Comparison of ENCODE assay signal across 18 cellular contexts in genomic region chr1:109034382-109034781, GRCh38. TPM values are rescaled to one million over a fixed set of nuclear protein-coding genes. Genes with fewer than 3 reads are reported as not detected.
DNase-seq lines count a peak whose midpoint lies in the region; ATAC-seq and TF ChIP-seq lines count a peak whose summit lies in the region.
"Had no signal": no experiment of that assay in that cellular context is flagged by ENCODE, and none has a peak within 500 bp of the region (broad histone marks: within the 10 kb centered on the region; RNA-seq: fewer than 3 reads in every experiment).

No MANE protein-coding gene starts in this region.

- H4K8ac ChIP-seq in mesendoderm (ENCODE audit: low read depth, low read length): no peak overlapping the region

- no peaks in the 10 kb centered on the region for H3K79me2 ChIP-seq in mesendoderm (ENCODE audit: control insufficient read depth, insufficient read depth, low read length)

- no peaks in the 10 kb centered on the region for H3K79me1 ChIP-seq in mesendoderm (ENCODE audit: low read length)

- H3K27me3 ChIP-seq in mesendoderm (ENCODE audit: insufficient read depth, low read length, poor library complexity): no peaks in the 10 kb centered on the region
- H3K27me3 ChIP-seq: BLaER1 had no signal

- H3K4me1 ChIP-seq in HEK293 (ENCODE audit: control insufficient read depth, insufficient read depth, low read length) (no peaks in the 10 kb centered on the region), mesendoderm (ENCODE audit: control insufficient read depth, low read depth, low read length) (no peaks in the 10 kb centered on the region)

- no peak overlapping the region for H3K4me3 ChIP-seq in HEK293 (ENCODE audit: low read depth, low read length)
- no peak overlapping the region for H3K4me3 ChIP-seq in mesendoderm (ENCODE audit: low read length)
- H3K4me3 ChIP-seq: BLaER1, GM23248 had no signal

- CTCF ChIA-PET in HEK293 (lab: Yijun Ruan, JAX): no interaction called here
- CTCF ChIA-PET in WTC11 (lab: Charles Lee): interaction anchor here (0.6 to 1.5 kb wide), 3 partner anchors 65 to 140 kb away, joined by 3 read pairs; no protein-coding TSS in a partner anchor

- H3K36me3 ChIP-seq in HEK293 (ENCODE audit: control insufficient read depth in 2 of 2, insufficient read depth in 1 of 2, low read length in 2 of 2) (no peaks in the 10 kb centered on the region; a peak in 1 of 3 replicates), mesendoderm (ENCODE audit: control insufficient read depth, insufficient read depth, low read length) (no peaks in the 10 kb centered on the region)

- H3K27me3 Mint-ChIP-seq in WTC11 (ENCODE audit: low read depth): no peaks in the 10 kb centered on the region
- H3K27me3 Mint-ChIP-seq: CD4-positive, alpha-beta memory T cell had no signal

- peak; percentile 30; the same call in 1 of the 2 replicates for ATAC-seq in WTC11
- ATAC-seq in left colon: no peak
- no peak for ATAC-seq in GM18868 (IDR thresholded peaks at IDR 0.05; ENCODE audit: unreplicated experiment)
- ATAC-seq: HCT116 had no signal

- no peak overlapping the region for H3K56ac ChIP-seq in mesendoderm (ENCODE audit: low read length)

- DNase-seq in WTC11 (ENCODE audit: low spot score) (no peak), mesendoderm (peak; percentile 6), left colon (no peak), AG08395 (ENCODE audit: low spot score) (no peak)
- DNase-seq: ACHN; CD4-positive, alpha-beta memory T cell; DMS153; DMS79; GDM1; GM23248; H7; IMR-90; KBM-7 had no signal

- no CpG with 5 or more reads among the region's 2 CpGs for WGBS in mesendoderm (ENCODE audit: extremely low coverage, insufficient coverage, low lambda C conversion rate)

- H3K27ac ChIP-seq in HEK293 (ENCODE audit: extremely low read depth, low read depth, low read length): no peak overlapping the region
- no peak overlapping the region for H3K27ac ChIP-seq in mesendoderm (ENCODE audit: low read depth, low read length)
- H3K27ac ChIP-seq: BLaER1, GM23248 had no signal

- no peak overlapping the region for H3K4ac ChIP-seq in mesendoderm (ENCODE audit: low read depth, low read length)

- TF ChIP-seq CTCF in HEK293 (tag by site-specific recombination; IDR thresholded peaks at IDR 0.05) (no peak), WTC11 (IDR thresholded peaks at IDR 0.05) (no peak)

- no peak overlapping the region for H4K5ac ChIP-seq in mesendoderm (ENCODE audit: low read length)

- no peak overlapping the region for H2AK5ac ChIP-seq in mesendoderm (ENCODE audit: low read length)

- POLR2A ChIA-PET in HEK293 (lab: Yijun Ruan, JAX) (interaction anchor here (2.0 kb wide), 1 partner anchor 66 kb away, joined by 8 read pairs; no protein-coding TSS in a partner anchor), WTC11 (lab: Charles Lee) (no interaction called here)

- no peaks in the 10 kb centered on the region for H3K9me3 ChIP-seq in HEK293 (ENCODE audit: control insufficient read depth, insufficient read depth, low read depth, low read length)

- no peaks in the 10 kb centered on the region for H3K4me1 Mint-ChIP-seq in WTC11
- H3K4me1 Mint-ChIP-seq: CD14-positive monocyte had no signal

- H3K4me2 ChIP-seq in mesendoderm (ENCODE audit: low read length): no peak overlapping the region
- H3K4me2 ChIP-seq: BLaER1 had no signal

- H3K9me3 Mint-ChIP-seq in WTC11: no peaks in the 10 kb centered on the region
- H3K9me3 Mint-ChIP-seq: CD4-positive, alpha-beta memory T cell had no signal

- H2BK120ac ChIP-seq in mesendoderm (ENCODE audit: low read depth, low read length): no peak overlapping the region

- intact Hi-C loops in left colon (cut with DNase I, micrococcal nuclease): no loop called here

- no peak overlapping the region for H3K9ac ChIP-seq in mesendoderm (ENCODE audit: low read length)
- H3K9ac ChIP-seq: BLaER1, GM23248 had no signal

- H3K36me3 Mint-ChIP-seq in WTC11: no peaks in the 10 kb centered on the region
- H3K36me3 Mint-ChIP-seq: CD4-positive, alpha-beta memory T cell had no signal

- H3K23ac ChIP-seq in mesendoderm (ENCODE audit: low read length): no peak overlapping the region

- H2BK15ac ChIP-seq in mesendoderm (replicated peaks; ENCODE audit: low read depth): no peak overlapping the region

- H3K4me3 Mint-ChIP-seq in WTC11: no peak overlapping the region
- H3K4me3 Mint-ChIP-seq: CD14-positive monocyte; CD4-positive, alpha-beta memory T cell had no signal

- no peak overlapping the region for H3K27ac Mint-ChIP-seq in WTC11

- no peak overlapping the region for H3K18ac ChIP-seq in mesendoderm (ENCODE audit: low read length)

- no peak overlapping the region for H2BK5ac ChIP-seq in mesendoderm (ENCODE audit: low read length)

TF ChIP-seq in HEK293, 187 proteins besides CTCF, POLR2A, EP300 and RAD21:
- TF ChIP-seq ZBTB48 (tag by site-specific recombination; IDR thresholded peaks at IDR 0.05) (peak; percentile 61), ZNF311 (tag by site-specific recombination; IDR thresholded peaks at IDR 0.05; ENCODE audit: borderline replicate concordance) (no peak), ZIC2 (tag by site-specific recombination; IDR thresholded peaks at IDR 0.05) (0 out of 2 replicates have a peak, but pooled peaks have one; percentile 14), SCRT2 (tag by site-specific recombination; IDR thresholded peaks at IDR 0.05) (0 out of 2 replicates have a peak, but pooled peaks have one; percentile 10)

TF ChIP-seq in WTC11, 78 proteins besides CTCF, POLR2A, EP300 and RAD21:
- TF ChIP-seq PREB (CRISPR knock-in tag; IDR thresholded peaks at IDR 0.05; ENCODE audit: borderline replicate concordance) (no peak), TP53 (CRISPR knock-in tag; IDR thresholded peaks at IDR 0.05) (no peak), EMX1 (CRISPR knock-in tag; IDR thresholded peaks at IDR 0.05) (no peak), ZNF317 (CRISPR knock-in tag; IDR thresholded peaks at IDR 0.05; ENCODE audit: borderline replicate concordance, low read depth) (no peak)

RNA-seq across cellular contexts. Expression of gene WDR47, which starts 7.5 kb away (rescaled TPM):
- total RNA-seq in WTC11 (2021) (6.9 to 8.0 TPM (median 7.0 TPM) in 3 replicates), left colon (1 to 10 TPM; 7.8 to 8.7 TPM)
- polyA plus RNA-seq in mesendoderm (2013, experiment 1 of 2): 2.6 TPM
- polyA plus RNA-seq in mesendoderm (2013, experiment 2 of 2): 2.5 TPM

RNA-seq across cellular contexts. Expression of gene TAF13, which starts 41.4 kb away (rescaled TPM):
- total RNA-seq in WTC11 (2021) (35.2 to 43.0 TPM (median 37.3 TPM) in 3 replicates), left colon (10 to 100 TPM; 45.5 to 48.1 TPM)
- polyA plus RNA-seq in mesendoderm (2013, experiment 1 of 2): 51.8 TPM
- polyA plus RNA-seq in mesendoderm (2013, experiment 2 of 2): 54.0 TPM

RNA-seq across cellular contexts. Expression of gene TMEM167B, which starts 56.2 kb away (rescaled TPM):
- total RNA-seq in WTC11 (2021) (15.6 to 18.7 TPM (median 16.0 TPM) in 3 replicates), left colon (10 to 100 TPM; 41.2 to 48.2 TPM)
- polyA plus RNA-seq in mesendoderm (2013, experiment 1 of 2): 13.3 TPM
- 13.2 TPM for polyA plus RNA-seq in mesendoderm (2013, experiment 2 of 2)
